In the genomic region with DNA sequence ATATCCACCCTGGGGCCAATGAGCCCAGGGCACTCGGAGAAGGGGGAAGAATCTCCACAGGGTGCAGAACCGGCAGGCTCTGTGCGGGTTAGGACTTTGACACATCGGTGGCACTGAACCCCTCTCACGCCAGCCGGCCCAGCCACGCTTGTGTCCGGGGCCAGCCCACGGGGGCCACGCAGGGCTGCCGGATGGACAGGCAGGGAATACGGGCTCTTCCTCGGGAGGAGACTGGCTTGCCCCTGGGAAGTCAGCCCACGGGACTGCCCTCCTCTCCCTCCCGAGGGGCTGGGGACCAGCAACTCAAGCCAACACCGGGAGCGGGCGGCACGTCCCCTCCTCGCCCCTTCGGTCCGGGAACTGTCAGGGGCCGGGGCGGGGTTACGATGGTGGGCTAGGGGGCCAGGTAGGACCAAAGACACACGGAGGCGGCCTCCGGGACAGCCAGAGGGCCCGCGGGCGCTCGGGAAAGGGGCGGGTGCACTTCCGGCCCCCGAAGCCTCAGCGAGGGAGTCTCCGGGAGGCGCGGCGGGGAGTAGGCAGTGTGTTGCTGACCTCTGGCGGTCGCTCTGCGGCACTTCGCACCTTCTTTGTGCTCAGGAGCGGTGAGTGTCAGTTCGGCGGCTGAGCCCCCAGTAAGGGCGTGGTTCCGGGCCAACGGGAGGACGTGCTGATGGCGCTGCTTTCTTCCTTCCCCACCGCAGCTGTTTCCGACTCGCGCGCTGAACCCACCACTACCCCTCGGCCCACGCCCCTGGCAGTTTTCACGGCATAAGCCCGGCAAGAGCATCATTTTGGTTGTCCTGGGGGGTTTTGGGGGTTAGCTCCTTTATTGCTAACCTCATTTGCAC, we compare ENCODE assay signal across 8 cellular contexts. TPM values are rescaled to one million over a fixed set of nuclear protein-coding genes. Genes with fewer than 3 reads are reported as not detected.
DNase-seq lines count a peak whose midpoint lies in the region; ATAC-seq and TF ChIP-seq lines count a peak whose summit lies in the region.

No MANE protein-coding gene starts in this region.

- H3K9me3 ChIP-seq in HEK293 (ENCODE audit: control insufficient read depth, insufficient read depth, low read depth, low read length) (no peaks in the 10 kb centered on the region), MM.1S (replicated peaks; ENCODE audit: insufficient read depth, low read length) (no peaks in the 10 kb centered on the region), heart right ventricle (no peaks in the 10 kb centered on the region)

- H3K4me2 ChIP-seq in MM.1S (ENCODE audit: low read depth, low read length): peak overlapping the region; percentile 85

- no peaks in the 10 kb centered on the region for H3K9me3 Mint-ChIP-seq in activated naive CD8-positive, alpha-beta T cell treated with anti-CD3 and anti-CD28 coated beads for 36 hours
- no peaks in the 10 kb centered on the region for H3K9me3 Mint-ChIP-seq in type B pancreatic cell

- TF ChIP-seq CTCF in GM10248 (IDR thresholded peaks at IDR 0.05; ENCODE audit: control extremely low read depth, extremely low read depth, low read depth, missing control alignments) (peak; percentile 95), HEK293 (tag by site-specific recombination; IDR thresholded peaks at IDR 0.05) (peak; percentile 96), MM.1S (IDR thresholded peaks at IDR 0.05; ENCODE audit: low read length) (peak; percentile 75), heart right ventricle (IDR thresholded peaks at IDR 0.05) (peak; percentile 84 to 98 (median 93)), type B pancreatic cell (conservative IDR thresholded peaks at IDR 0.05) (peak; percentile 94)

- H3K9me2 ChIP-seq in MM.1S (replicated peaks; ENCODE audit: insufficient read depth, low read length): no peaks in the 10 kb centered on the region

- H3K36me3 Mint-ChIP-seq in activated naive CD8-positive, alpha-beta T cell treated with anti-CD3 and anti-CD28 coated beads for 36 hours: no peaks in the 10 kb centered on the region
- H3K36me3 Mint-ChIP-seq in type B pancreatic cell: no peaks in the 10 kb centered on the region

- peak overlapping the region; percentile 60; the same call in 1 of the 2 replicates for H3K9ac ChIP-seq in MM.1S (ENCODE audit: low read length)

- H3K79me2 ChIP-seq in MM.1S (ENCODE audit: low read length): no peaks in the 10 kb centered on the region

- DNase-seq in GM10248 (ENCODE audit: extremely low spot score): peak; percentile 94
- peak; percentile 87 for DNase-seq in MM.1S
- DNase-seq in SKM-1 (lab: John Stamatoyannopoulos, UW; ENCODE audit: unreplicated experiment): peak; percentile 77
- peak; percentile 91 for DNase-seq in activated naive CD8-positive, alpha-beta T cell treated with anti-CD3 and anti-CD28 coated beads for 36 hours
- DNase-seq in heart right ventricle: peak; percentile 82 to 86
- peak; percentile 71 for DNase-seq in pons (ENCODE audit: low spot score)
- peak; percentile 85 for DNase-seq in type B pancreatic cell (ENCODE audit: extremely low spot score, unreplicated experiment)

- H3K27me3 Mint-ChIP-seq in activated naive CD8-positive, alpha-beta T cell treated with anti-CD3 and anti-CD28 coated beads for 36 hours: no peaks in the 10 kb centered on the region
- H3K27me3 Mint-ChIP-seq in type B pancreatic cell: peaks cover 18% of the 10 kb centered on the region

- intact Hi-C loops in heart right ventricle (cut with DNase I): loop anchor here (1.0 to 5.0 kb wide), 7 partner anchors 49 to 104 kb away; no protein-coding TSS in a partner anchor

- WGBS in heart right ventricle, 2 donors: 2% methylated on average over 53 to 61 of the region's 61 CpGs

- H3K4me1 ChIP-seq in HEK293 (ENCODE audit: control insufficient read depth, insufficient read depth, low read length): no peaks in the 10 kb centered on the region
- H3K4me1 ChIP-seq in MM.1S (ENCODE audit: low read length): no peaks in the 10 kb centered on the region
- peaks cover 0 to 13% (median 8%) of the 10 kb centered on the region in 9 donors for H3K4me1 ChIP-seq in heart right ventricle

- H3K4me3 Mint-ChIP-seq in activated naive CD8-positive, alpha-beta T cell treated with anti-CD3 and anti-CD28 coated beads for 36 hours: peak overlapping the region; percentile 83
- peak overlapping the region; percentile 90 for H3K4me3 Mint-ChIP-seq in type B pancreatic cell

- POLR2A ChIA-PET in GM10248 (lab: Yijun Ruan, JAX): no interaction called here
- POLR2A ChIA-PET in HEK293 (lab: Yijun Ruan, JAX): no interaction called here

- CTCF ChIA-PET in GM10248 (lab: Yijun Ruan, JAX): interaction anchor here (0.6 to 2.8 kb wide), 47 partner anchors 9 to 379 kb away, joined by 3 to 33 read pairs (median 4); a partner anchor contains a TSS
- CTCF ChIA-PET in HEK293 (lab: Yijun Ruan, JAX): interaction anchor here (0.6 to 2.1 kb wide), 14 partner anchors 10 to 657 kb away, joined by 3 to 19 read pairs (median 4); no protein-coding TSS in a partner anchor

- no peaks in the 10 kb centered on the region for H4K20me1 ChIP-seq in MM.1S (ENCODE audit: insufficient read depth, low read length)

- H3F3A ChIP-seq in MM.1S (ENCODE audit: insufficient read depth, low read length): no peaks in the 10 kb centered on the region

- no peaks in the 10 kb centered on the region for H3K36me3 ChIP-seq in HEK293 (ENCODE audit: control insufficient read depth in 2 of 2, insufficient read depth in 1 of 2, low read length in 2 of 2)
- no peaks in the 10 kb centered on the region for H3K36me3 ChIP-seq in MM.1S (replicated peaks; ENCODE audit: insufficient read depth, low read length)
- H3K36me3 ChIP-seq in heart right ventricle: no peaks in the 10 kb centered on the region

- peak; percentile 96 to 99 (median 98) for ATAC-seq in heart right ventricle

- peak overlapping the region; percentile 84 for H3K27ac Mint-ChIP-seq in activated naive CD8-positive, alpha-beta T cell treated with anti-CD3 and anti-CD28 coated beads for 36 hours
- H3K27ac Mint-ChIP-seq in type B pancreatic cell: peak overlapping the region; percentile 72

- H2AFZ ChIP-seq in MM.1S (ENCODE audit: low read length): peak overlapping the region; percentile 99

- H3K27me3 ChIP-seq in MM.1S (replicated peaks; ENCODE audit: insufficient read depth, low read length) (no peaks in the 10 kb centered on the region), heart right ventricle (peaks cover 0 to 7% (median 0%) of the 10 kb centered on the region in 7 donors)

- H3K4me3 ChIP-seq in HEK293 (ENCODE audit: low read depth, low read length): peak overlapping the region; percentile 31
- peak overlapping the region; percentile 79 for H3K4me3 ChIP-seq in MM.1S (ENCODE audit: low read length)
- peak overlapping the region; percentile 39 to 82 (median 70) for H3K4me3 ChIP-seq in heart right ventricle

- H3K4me1 Mint-ChIP-seq in activated naive CD8-positive, alpha-beta T cell treated with anti-CD3 and anti-CD28 coated beads for 36 hours: peaks cover 15% of the 10 kb centered on the region
- peaks cover 8% of the 10 kb centered on the region for H3K4me1 Mint-ChIP-seq in type B pancreatic cell (ENCODE audit: unreplicated experiment)

- H3K27ac ChIP-seq in HEK293 (ENCODE audit: extremely low read depth, low read depth, low read length) (no peak overlapping the region), MM.1S (ENCODE audit: low read length) (no peak overlapping the region), heart right ventricle (peak overlapping the region in 9 of 10 donors; percentile 24 to 80 (median 67))

TF ChIP-seq in HEK293, 187 proteins besides CTCF, POLR2A, EP300 and RAD21 (continues in another document):
- no peak for TF ChIP-seq ZNF558 (tag by site-specific recombination; IDR thresholded peaks at IDR 0.05)
- peak; percentile 78 for TF ChIP-seq ZNF654 (tag by site-specific recombination; IDR thresholded peaks at IDR 0.05; ENCODE audit: low read depth)
- TF ChIP-seq ZNF707 (tag by site-specific recombination; IDR thresholded peaks at IDR 0.05): no peak
- TF ChIP-seq KLF8 (tag by site-specific recombination; IDR thresholded peaks at IDR 0.05): peak; percentile 65
- TF ChIP-seq, protein P1, sequence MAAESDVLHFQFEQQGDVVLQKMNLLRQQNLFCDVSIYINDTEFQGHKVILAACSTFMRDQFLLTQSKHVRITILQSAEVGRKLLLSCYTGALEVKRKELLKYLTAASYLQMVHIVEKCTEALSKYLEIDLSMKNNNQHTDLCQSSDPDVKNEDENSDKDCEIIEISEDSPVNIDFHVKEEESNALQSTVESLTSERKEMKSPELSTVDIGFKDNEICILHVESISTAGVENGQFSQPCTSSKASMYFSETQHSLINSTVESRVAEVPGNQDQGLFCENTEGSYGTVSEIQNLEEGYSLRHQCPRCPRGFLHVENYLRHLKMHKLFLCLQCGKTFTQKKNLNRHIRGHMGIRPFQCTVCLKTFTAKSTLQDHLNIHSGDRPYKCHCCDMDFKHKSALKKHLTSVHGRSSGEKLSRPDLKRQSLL (tag by site-specific recombination; IDR thresholded peaks at IDR 0.05): no peak
- no peak for TF ChIP-seq SETDB1 (IDR thresholded peaks at IDR 0.05; ENCODE audit: insufficient read length, low read length)
- TF ChIP-seq ZNF629 (tag by site-specific recombination; IDR thresholded peaks at IDR 0.05): 0 out of 2 replicates have a peak, but pooled peaks have one; percentile 25
- TF ChIP-seq SP2 (tag by site-specific recombination; IDR thresholded peaks at IDR 0.05): peak; percentile 55

RNA-seq across cellular contexts. Expression of a gene that starts 5.1 kb away (rescaled TPM):
- not detected for total RNA-seq in activated naive CD8-positive, alpha-beta T cell treated with anti-CD3 and anti-CD28 coated beads for 36 hours
- total RNA-seq in heart right ventricle: not detected
- not detected for polyA plus RNA-seq in heart right ventricle
- not detected in 2 replicates for total RNA-seq in type B pancreatic cell (ENCODE audit: low replicate concordance)

RNA-seq across cellular contexts. Expression of a gene that starts 25.1 kb away (rescaled TPM):
- 1 to 10 TPM; 4.9 to 5.3 TPM for total RNA-seq in activated naive CD8-positive, alpha-beta T cell treated with anti-CD3 and anti-CD28 coated beads for 36 hours
- total RNA-seq in heart right ventricle (1 to 10 TPM; 3.7 to 6.9 (median 5.5) TPM), type B pancreatic cell (ENCODE audit: low replicate concordance) (0.48 TPM in 1 of 2 replicates, not detected in the other)
- 1 to 10 TPM in 1 of 2 donors, under 1 TPM in 1; 0.91 to 5.0 TPM for polyA plus RNA-seq in heart right ventricle

Comparison
In these comparisons a context has a peak if more than half of its experiments do, and no peak if none do; other contexts are left out.
1. H3K27ac ChIP-seq: peak in heart right ventricle (9 of 10); none in HEK293 (single experiment) and MM.1S (single experiment).
2. Peak in every context shown above with its lines, with median percentiles within 50 percentile points of each other: DNase-seq, CTCF ChIP-seq and H3K4me3 ChIP-seq.